In the genomic region with DNA sequence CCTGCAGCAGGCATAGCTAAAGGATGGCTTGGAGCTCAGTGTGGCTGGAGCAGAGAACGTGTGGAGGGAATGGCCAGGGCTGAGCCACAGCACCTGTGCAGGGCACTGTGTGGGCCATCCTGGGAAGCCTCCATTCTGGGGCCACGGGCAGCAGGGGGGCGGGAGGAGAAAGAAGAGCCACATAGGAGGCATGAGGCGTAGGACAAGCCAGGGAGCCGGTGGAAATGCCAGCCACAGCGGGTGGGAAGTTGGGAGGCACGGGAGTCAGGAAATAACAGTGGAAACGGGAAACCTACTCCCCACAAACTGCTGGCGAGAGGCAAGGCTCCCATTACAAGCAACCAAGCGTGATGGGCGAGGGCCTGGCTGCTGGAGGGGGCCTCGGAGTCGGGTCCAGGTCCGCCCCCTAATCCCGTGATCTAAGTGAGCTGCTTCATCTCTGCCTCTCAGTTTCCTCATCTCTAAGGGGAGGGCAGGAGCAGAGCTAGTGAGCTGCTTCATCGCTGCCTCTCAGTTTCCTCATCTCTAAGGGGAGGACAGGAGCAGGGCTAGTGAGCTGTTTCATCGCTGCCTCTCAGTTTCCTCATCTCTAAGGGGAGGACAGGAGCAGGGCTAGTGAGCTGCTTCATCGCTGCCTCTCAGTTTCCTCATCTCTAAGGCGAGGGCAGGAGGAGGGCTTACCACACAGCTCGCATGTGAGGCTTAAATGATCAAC, we compare ENCODE assay signal across 1 cellular context.
A peak's percentile ranks its signal among the peaks of the same experiment; 100 is the strongest.
TF ChIP-seq lines count a peak whose summit lies in the region.

No MANE protein-coding gene starts in this region.

TF ChIP-seq in HepG2, 621 proteins besides CTCF, POLR2A, EP300 and RAD21 (continued from another document and continues in another):
- TF ChIP-seq, protein P1, sequence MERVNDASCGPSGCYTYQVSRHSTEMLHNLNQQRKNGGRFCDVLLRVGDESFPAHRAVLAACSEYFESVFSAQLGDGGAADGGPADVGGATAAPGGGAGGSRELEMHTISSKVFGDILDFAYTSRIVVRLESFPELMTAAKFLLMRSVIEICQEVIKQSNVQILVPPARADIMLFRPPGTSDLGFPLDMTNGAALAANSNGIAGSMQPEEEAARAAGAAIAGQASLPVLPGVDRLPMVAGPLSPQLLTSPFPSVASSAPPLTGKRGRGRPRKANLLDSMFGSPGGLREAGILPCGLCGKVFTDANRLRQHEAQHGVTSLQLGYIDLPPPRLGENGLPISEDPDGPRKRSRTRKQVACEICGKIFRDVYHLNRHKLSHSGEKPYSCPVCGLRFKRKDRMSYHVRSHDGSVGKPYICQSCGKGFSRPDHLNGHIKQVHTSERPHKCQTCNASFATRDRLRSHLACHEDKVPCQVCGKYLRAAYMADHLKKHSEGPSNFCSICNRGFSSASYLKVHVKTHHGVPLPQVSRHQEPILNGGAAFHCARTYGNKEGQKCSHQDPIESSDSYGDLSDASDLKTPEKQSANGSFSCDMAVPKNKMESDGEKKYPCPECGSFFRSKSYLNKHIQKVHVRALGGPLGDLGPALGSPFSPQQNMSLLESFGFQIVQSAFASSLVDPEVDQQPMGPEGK (CRISPR knock-in tag; IDR thresholded peaks at IDR 0.05) = no peak
- TF ChIP-seq, protein P2, sequence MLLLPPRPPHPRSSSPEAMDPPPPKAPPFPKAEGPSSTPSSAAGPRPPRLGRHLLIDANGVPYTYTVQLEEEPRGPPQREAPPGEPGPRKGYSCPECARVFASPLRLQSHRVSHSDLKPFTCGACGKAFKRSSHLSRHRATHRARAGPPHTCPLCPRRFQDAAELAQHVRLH (CRISPR knock-in tag; IDR thresholded peaks at IDR 0.05; ENCODE audit: borderline replicate concordance, low read depth) = no peak
- no peak for TF ChIP-seq ZNF790 (CRISPR knock-in tag; IDR thresholded peaks at IDR 0.05; ENCODE audit: borderline replicate concordance)
- peak; percentile 35; the same call in 1 of the 2 replicates for TF ChIP-seq ZNF605 (CRISPR knock-in tag; IDR thresholded peaks at IDR 0.05)
- TF ChIP-seq, protein P3, sequence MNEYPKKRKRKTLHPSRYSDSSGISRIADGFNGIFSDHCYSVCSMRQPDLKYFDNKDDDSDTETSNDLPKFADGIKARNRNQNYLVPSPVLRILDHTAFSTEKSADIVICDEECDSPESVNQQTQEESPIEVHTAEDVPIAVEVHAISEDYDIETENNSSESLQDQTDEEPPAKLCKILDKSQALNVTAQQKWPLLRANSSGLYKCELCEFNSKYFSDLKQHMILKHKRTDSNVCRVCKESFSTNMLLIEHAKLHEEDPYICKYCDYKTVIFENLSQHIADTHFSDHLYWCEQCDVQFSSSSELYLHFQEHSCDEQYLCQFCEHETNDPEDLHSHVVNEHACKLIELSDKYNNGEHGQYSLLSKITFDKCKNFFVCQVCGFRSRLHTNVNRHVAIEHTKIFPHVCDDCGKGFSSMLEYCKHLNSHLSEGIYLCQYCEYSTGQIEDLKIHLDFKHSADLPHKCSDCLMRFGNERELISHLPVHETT (CRISPR knock-in tag; conservative IDR thresholded peaks at IDR 0.05) = no peak
- TF ChIP-seq, protein P4, sequence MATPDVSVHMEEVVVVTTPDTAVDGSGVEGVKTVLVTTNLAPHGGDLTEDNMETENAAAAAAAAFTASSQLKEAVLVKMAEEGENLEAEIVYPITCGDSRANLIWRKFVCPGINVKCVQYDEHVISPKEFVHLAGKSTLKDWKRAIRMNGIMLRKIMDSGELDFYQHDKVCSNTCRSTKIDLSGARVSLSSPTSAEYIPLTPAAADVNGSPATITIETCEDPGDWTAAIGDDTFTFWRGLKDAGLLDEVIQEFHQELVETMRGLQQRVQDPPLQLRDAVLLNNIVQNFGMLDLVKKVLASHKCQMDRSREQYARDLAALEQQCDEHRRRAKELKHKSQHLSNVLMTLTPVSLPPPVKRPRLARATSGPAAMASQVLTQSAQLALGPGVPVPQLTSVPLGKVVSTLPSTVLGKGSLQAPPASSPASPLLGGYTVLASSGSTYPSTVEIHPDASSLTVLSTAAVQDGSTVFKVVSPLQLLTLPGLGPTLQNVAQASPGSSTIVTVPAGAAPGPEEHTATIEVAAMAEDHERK (CRISPR knock-in tag; IDR thresholded peaks at IDR 0.05; ENCODE audit: low read depth) = no peak
- TF ChIP-seq TBX2 (CRISPR knock-in tag; IDR thresholded peaks at IDR 0.05; ENCODE audit: borderline replicate concordance) = peak; percentile 37; the same call in 1 of the 2 replicates
- TF ChIP-seq, protein P5, sequence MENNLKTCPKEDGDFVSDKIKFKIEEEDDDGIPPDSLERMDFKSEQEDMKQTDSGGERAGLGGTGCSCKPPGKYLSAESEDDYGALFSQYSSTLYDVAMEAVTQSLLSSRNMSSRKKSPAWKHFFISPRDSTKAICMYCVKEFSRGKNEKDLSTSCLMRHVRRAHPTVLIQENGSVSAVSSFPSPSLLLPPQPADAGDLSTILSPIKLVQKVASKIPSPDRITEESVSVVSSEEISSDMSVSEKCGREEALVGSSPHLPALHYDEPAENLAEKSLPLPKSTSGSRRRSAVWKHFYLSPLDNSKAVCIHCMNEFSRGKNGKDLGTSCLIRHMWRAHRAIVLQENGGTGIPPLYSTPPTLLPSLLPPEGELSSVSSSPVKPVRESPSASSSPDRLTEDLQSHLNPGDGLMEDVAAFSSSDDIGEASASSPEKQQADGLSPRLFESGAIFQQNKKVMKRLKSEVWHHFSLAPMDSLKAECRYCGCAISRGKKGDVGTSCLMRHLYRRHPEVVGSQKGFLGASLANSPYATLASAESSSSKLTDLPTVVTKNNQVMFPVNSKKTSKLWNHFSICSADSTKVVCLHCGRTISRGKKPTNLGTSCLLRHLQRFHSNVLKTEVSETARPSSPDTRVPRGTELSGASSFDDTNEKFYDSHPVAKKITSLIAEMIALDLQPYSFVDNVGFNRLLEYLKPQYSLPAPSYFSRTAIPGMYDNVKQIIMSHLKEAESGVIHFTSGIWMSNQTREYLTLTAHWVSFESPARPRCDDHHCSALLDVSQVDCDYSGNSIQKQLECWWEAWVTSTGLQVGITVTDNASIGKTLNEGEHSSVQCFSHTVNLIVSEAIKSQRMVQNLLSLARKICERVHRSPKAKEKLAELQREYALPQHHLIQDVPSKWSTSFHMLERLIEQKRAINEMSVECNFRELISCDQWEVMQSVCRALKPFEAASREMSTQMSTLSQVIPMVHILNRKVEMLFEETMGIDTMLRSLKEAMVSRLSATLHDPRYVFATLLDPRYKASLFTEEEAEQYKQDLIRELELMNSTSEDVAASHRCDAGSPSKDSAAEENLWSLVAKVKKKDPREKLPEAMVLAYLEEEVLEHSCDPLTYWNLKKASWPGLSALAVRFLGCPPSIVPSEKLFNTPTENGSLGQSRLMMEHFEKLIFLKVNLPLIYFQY (CRISPR knock-in tag; IDR thresholded peaks at IDR 0.05; ENCODE audit: borderline replicate concordance) = no peak
- no peak for TF ChIP-seq MATR3 (CRISPR knock-in tag; IDR thresholded peaks at IDR 0.05)
- TF ChIP-seq, protein P6, sequence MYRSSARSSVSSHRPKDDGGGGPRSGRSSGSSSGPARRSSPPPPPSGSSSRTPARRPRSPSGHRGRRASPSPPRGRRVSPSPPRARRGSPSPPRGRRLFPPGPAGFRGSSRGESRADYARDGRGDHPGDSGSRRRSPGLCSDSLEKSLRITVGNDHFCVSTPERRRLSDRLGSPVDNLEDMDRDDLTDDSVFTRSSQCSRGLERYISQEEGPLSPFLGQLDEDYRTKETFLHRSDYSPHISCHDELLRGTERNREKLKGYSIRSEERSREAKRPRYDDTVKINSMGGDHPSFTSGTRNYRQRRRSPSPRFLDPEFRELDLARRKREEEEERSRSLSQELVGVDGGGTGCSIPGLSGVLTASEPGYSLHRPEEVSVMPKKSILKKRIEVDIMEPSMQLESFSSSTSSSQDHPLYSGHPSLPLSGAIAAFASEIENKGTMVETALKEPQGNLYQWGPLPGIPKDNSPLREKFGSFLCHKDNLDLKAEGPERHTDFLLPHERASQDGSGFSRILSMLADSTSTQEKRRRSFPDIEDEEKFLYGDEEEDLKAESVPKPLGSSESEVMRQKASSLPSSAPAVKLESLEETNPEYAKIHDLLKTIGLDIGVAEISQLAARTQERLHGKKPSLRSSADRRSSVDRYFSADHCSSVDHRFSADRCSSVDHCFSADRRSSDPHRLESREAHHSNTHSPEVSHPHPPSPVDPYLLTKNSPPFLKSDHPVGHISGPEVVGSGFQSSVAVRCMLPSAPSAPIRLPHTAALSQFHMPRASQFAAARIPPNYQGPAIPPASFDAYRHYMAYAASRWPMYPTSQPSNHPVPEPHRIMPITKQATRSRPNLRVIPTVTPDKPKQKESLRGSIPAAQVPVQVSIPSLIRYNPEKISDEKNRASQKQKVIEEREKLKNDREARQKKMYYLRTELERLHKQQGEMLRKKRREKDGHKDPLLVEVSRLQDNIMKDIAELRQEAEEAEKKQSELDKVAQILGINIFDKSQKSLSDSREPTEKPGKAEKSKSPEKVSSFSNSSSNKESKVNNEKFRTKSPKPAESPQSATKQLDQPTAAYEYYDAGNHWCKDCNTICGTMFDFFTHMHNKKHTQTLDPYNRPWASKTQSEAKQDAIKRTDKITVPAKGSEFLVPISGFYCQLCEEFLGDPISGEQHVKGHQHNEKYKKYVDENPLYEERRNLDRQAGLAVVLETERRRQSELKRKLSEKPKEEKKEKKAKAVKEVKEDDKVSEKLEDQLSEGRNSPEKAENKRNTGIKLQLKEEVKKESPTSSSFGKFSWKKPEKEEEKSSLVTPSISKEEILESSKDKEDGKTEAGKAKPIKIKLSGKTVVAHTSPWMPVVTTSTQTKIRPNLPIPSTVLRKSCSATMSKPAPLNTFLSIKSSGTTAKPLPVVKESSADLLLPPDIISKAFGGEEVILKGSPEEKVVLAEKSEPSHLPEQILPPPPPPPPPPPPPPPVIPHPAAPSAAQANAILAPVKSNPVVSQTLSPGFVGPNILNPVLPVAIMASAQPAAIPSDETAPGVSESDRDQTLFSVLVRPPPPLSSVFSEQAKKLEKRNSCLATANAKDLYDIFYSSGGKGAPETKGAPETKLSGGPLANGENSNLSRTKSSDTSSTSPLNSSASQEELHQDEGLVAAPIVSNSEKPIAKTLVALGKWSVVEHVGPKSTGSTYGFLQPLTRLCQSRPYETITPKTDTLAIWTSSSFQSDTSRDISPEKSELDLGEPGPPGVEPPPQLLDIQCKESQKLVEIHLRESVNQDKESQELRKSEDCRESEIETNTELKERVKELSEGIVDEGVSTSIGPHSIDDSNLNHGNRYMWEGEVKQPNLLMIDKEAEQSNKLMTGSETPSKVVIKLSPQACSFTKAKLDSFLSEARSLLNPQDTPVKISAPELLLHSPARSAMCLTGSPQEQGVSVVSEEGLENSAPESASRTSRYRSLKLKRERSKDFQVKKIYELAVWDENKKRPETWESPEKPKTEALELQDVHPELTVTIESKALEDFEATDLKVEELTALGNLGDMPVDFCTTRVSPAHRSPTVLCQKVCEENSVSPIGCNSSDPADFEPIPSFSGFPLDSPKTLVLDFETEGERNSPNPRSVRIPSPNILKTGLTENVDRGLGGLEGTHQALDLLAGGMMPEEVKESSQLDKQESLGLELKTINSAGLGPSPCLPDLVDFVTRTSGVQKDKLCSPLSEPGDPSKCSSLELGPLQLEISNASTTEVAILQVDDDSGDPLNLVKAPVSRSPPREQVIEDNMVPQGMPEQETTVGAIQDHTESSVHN (CRISPR knock-in tag; IDR thresholded peaks at IDR 0.05) = no peak
- TF ChIP-seq ARNTL (CRISPR knock-in tag; IDR thresholded peaks at IDR 0.05) = no peak
- no peak for TF ChIP-seq KAT8 (CRISPR knock-in tag; IDR thresholded peaks at IDR 0.05)
- no peak for TF ChIP-seq NCOA1 (CRISPR knock-in tag; IDR thresholded peaks at IDR 0.05)
- TF ChIP-seq RCOR2 (CRISPR knock-in tag; IDR thresholded peaks at IDR 0.05) = no peak
- TF ChIP-seq ZBTB7A (CRISPR knock-in tag; IDR thresholded peaks at IDR 0.05) = no peak
- TF ChIP-seq ATRX (CRISPR knock-in tag; IDR thresholded peaks at IDR 0.05; ENCODE audit: borderline replicate concordance) = no peak
- no peak for TF ChIP-seq MBD4 (IDR thresholded peaks at IDR 0.05; ENCODE audit: borderline replicate concordance, low read length)
- no peak for TF ChIP-seq ZNF30 (CRISPR knock-in tag; IDR thresholded peaks at IDR 0.05)
- no peak for TF ChIP-seq FOXK2 (IDR thresholded peaks at IDR 0.05)
- TF ChIP-seq DPF2 (CRISPR knock-in tag; IDR thresholded peaks at IDR 0.05; ENCODE audit: borderline replicate concordance, low read depth) = no peak
- TF ChIP-seq ZNF557 (CRISPR knock-in tag; IDR thresholded peaks at IDR 0.05) = no peak
- no peak for TF ChIP-seq ZNF660 (CRISPR knock-in tag; IDR thresholded peaks at IDR 0.05; ENCODE audit: borderline replicate concordance, low read depth)
- no peak for TF ChIP-seq ZFP36L1 (CRISPR knock-in tag; IDR thresholded peaks at IDR 0.05)
- TF ChIP-seq KMT2A (CRISPR knock-in tag; IDR thresholded peaks at IDR 0.05) = no peak; the same call in 1 of the 2 replicates
- no peak for TF ChIP-seq ZNF468 (CRISPR knock-in tag; IDR thresholded peaks at IDR 0.05)
- TF ChIP-seq SP1 (IDR thresholded peaks at IDR 0.05) = no peak
- TF ChIP-seq SP1 (CRISPR knock-in tag; IDR thresholded peaks at IDR 0.05) = no peak
- TF ChIP-seq KDM2A (CRISPR knock-in tag; IDR thresholded peaks at IDR 0.05; ENCODE audit: borderline replicate concordance, low read depth) = no peak
- TF ChIP-seq ZNF781 (CRISPR knock-in tag; IDR thresholded peaks at IDR 0.05; ENCODE audit: borderline replicate concordance, not compliant biosample characterization) = no peak
- TF ChIP-seq NFE2 (CRISPR knock-in tag; IDR thresholded peaks at IDR 0.05) = no peak
- no peak for TF ChIP-seq CBX2 (IDR thresholded peaks at IDR 0.05; ENCODE audit: low read depth, low read length)
- TF ChIP-seq CBX2 (CRISPR knock-in tag; IDR thresholded peaks at IDR 0.05; ENCODE audit: low read depth) = no peak
- no peak for TF ChIP-seq ZNF326 (CRISPR knock-in tag; IDR thresholded peaks at IDR 0.05; ENCODE audit: borderline replicate concordance)
- TF ChIP-seq WIZ (CRISPR knock-in tag; IDR thresholded peaks at IDR 0.05) = no peak
- TF ChIP-seq ZNF775 (CRISPR knock-in tag; IDR thresholded peaks at IDR 0.05; ENCODE audit: borderline replicate concordance) = no peak
- TF ChIP-seq, protein P7, sequence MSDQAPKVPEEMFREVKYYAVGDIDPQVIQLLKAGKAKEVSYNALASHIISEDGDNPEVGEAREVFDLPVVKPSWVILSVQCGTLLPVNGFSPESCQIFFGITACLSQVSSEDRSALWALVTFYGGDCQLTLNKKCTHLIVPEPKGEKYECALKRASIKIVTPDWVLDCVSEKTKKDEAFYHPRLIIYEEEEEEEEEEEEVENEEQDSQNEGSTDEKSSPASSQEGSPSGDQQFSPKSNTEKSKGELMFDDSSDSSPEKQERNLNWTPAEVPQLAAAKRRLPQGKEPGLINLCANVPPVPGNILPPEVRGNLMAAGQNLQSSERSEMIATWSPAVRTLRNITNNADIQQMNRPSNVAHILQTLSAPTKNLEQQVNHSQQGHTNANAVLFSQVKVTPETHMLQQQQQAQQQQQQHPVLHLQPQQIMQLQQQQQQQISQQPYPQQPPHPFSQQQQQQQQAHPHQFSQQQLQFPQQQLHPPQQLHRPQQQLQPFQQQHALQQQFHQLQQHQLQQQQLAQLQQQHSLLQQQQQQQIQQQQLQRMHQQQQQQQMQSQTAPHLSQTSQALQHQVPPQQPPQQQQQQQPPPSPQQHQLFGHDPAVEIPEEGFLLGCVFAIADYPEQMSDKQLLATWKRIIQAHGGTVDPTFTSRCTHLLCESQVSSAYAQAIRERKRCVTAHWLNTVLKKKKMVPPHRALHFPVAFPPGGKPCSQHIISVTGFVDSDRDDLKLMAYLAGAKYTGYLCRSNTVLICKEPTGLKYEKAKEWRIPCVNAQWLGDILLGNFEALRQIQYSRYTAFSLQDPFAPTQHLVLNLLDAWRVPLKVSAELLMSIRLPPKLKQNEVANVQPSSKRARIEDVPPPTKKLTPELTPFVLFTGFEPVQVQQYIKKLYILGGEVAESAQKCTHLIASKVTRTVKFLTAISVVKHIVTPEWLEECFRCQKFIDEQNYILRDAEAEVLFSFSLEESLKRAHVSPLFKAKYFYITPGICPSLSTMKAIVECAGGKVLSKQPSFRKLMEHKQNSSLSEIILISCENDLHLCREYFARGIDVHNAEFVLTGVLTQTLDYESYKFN (CRISPR knock-in tag; conservative IDR thresholded peaks at IDR 0.05) = no peak
